Comparison of ENCODE assay signal across 17 cellular contexts in the genomic region with DNA sequence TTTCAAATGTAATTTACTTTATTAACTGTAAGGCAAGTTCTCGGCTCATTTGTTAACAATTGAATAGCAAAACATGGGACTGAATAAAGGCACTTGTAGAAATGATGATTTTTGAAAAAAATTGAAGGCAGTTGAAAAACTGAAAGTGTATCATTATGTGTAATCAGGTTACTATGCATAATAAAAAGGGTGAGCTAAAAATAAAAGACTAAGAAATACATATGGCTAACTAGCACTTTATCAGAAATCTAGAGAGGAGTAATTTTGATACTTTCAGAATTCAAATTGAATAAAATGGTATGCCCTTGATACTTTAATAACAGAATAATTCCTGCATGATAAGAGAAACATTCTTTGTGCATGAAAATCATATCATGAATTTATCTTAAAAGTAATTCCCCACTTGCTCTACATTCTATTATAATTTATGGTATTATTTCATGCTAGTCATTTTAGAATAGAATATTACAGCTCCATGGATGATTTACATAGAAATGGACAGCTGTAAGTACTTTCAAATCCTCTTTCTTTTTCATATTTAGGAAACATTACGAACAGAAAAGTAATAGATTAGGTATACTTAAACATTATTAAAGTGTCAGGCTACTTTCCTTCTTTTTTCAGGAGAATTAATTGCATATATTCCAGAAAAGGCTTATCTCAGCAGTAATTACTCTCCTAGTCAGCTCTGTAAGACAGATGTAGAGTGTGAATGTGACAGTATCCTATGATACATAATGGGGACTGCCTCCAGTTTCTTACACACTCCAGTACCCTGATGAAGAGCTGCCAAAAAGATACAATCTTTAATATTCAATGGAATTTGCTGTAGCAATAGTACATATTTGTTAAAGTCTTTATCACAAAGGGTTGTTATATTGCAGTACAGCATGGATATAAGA.
DNase-seq lines count a peak whose midpoint lies in the region; ATAC-seq and TF ChIP-seq lines count a peak whose summit lies in the region.
"Had no signal": no experiment of that assay in that cellular context is flagged by ENCODE, and none has a peak within 500 bp of the region (broad histone marks: within the 10 kb centered on the region; RNA-seq: fewer than 3 reads in every experiment).

No MANE protein-coding gene starts in this region.

- H3K4me1 Mint-ChIP-seq in mesothelial cell of epicardium, result peaks cover 30% of the 10 kb centered on the region

- H3K27me3 Mint-ChIP-seq in mesothelial cell of epicardium (ENCODE audit: low read depth), result peaks cover 1% of the 10 kb centered on the region

- DNase-seq in NCI-H226, result peak; percentile 7
- no peak for DNase-seq in NCI-H2107 (lab: John Stamatoyannopoulos, UW)
- no peak for DNase-seq in nucleus accumbens (lab: John Stamatoyannopoulos, UW)
- DNase-seq in mesothelial cell of epicardium (ENCODE audit: low spot score in 2 of 2, unreplicated experiment in 2 of 2), result no peak
- DNase-seq: activated naive CD4-positive, alpha-beta T cell treated with Interleukin-2 at 50 U/mL for 16 hours; COR-L47; cortex of kidney; mesenchymal stem cell; NCI-H1092 treated with DMSO at 0.1 percent for 48 hours; right cardiac atrium; SHP77 had no signal

- H3K9me3 Mint-ChIP-seq in mesothelial cell of epicardium, result no peaks in the 10 kb centered on the region

- no peak overlapping the region for H3K4me3 Mint-ChIP-seq in mesothelial cell of epicardium

- no peak overlapping the region for H3K27ac Mint-ChIP-seq in mesothelial cell of epicardium

- H3K36me3 Mint-ChIP-seq in mesothelial cell of epicardium, result no peaks in the 10 kb centered on the region

- TF ChIP-seq CTCF in mesothelial cell of epicardium (IDR thresholded peaks at IDR 0.05; ENCODE audit: unreplicated experiment), result no peak

- peak; percentile 78 for ATAC-seq in GM18861 (IDR thresholded peaks at IDR 0.05; ENCODE audit: unreplicated experiment)
- ATAC-seq in GM21390 (IDR thresholded peaks at IDR 0.05; ENCODE audit: unreplicated experiment), result peak; percentile 69
- ATAC-seq in HG02938 (IDR thresholded peaks at IDR 0.05; ENCODE audit: unreplicated experiment), result peak; percentile 73
- no peak for ATAC-seq in GM18505 (IDR thresholded peaks at IDR 0.05; ENCODE audit: unreplicated experiment)
- ATAC-seq: activated CD4-positive, CD25-positive, alpha-beta regulatory T cell treated with anti-CD3 and anti-CD28 coated beads, Interleukin-2, amount 50 U/mL, for 24 hours; K562; right cardiac atrium had no signal

- TF ChIP-seq POLR2A in GM18505 (IDR thresholded peaks at IDR 0.05; ENCODE audit: borderline replicate concordance, extremely low read depth, insufficient read depth, insufficient read length), result no peak
